In genomic region chr12:93536766-93537515, GRCh38 we compare ENCODE assay signal across 10 cellular contexts. TPM values are rescaled to one million over a fixed set of nuclear protein-coding genes. Genes with fewer than 3 reads are reported as not detected.
DNase-seq lines count a peak whose midpoint lies in the region; ATAC-seq, FAIRE-seq and TF ChIP-seq lines count a peak whose summit lies in the region.
"Had no signal": no experiment of that assay in that cellular context is flagged by ENCODE, and none has a peak within 500 bp of the region (broad histone marks: within the 10 kb centered on the region; RNA-seq: fewer than 3 reads in every experiment).

No MANE protein-coding gene starts in this region.

- intact Hi-C loops in pancreas (cut with DNase I), result no loop called here

- no peaks in the 10 kb centered on the region for H3K4me1 ChIP-seq in pancreas

- H3K4me3 ChIP-seq in pancreas, result no peak overlapping the region

- peak; percentile 61 for ATAC-seq in HG03045 (IDR thresholded peaks at IDR 0.05; ENCODE audit: unreplicated experiment)
- ATAC-seq in pancreas, result no peak

- H3K27me3 ChIP-seq in pancreas, result no peaks in the 10 kb centered on the region

- DNase-seq in Ammon's horn (ENCODE audit: low spot score), result peak; percentile 33
- peak; percentile 7 for DNase-seq in GM19239 (ENCODE audit: insufficient read length, low spot score)
- DNase-seq in cerebellum (ENCODE audit: low spot score), result peak; percentile 6
- no peak for DNase-seq in NCI-H146 (lab: John Stamatoyannopoulos, UW)
- no peak for DNase-seq in NCI-H748 (lab: John Stamatoyannopoulos, UW; ENCODE audit: unreplicated experiment)
- no peak for DNase-seq in pancreas
- no peak for DNase-seq in middle frontal gyrus (ENCODE audit: extremely low spot score, low spot score)
- DNase-seq: activated gamma-delta T cell treated with Interleukin-2 at 50 U/mL for 16 hours, C1 segment of cervical spinal cord had no signal

- H3K27ac ChIP-seq in pancreas, result no peak overlapping the region

- FAIRE-seq in GM19239 (lab: Jason Lieb, UNC) (peak; percentile 56), pancreas (lab: Jason Lieb, UNC) (no peak)

- no peaks in the 10 kb centered on the region for H3K9me3 ChIP-seq in pancreas

- 52 to 60% methylated on average over 5 of the region's 5 CpGs for WGBS in pancreas, 2 donors

- no peaks in the 10 kb centered on the region for H3K36me3 ChIP-seq in pancreas

- no peak for TF ChIP-seq CTCF in pancreas (IDR thresholded peaks at IDR 0.05)

RNA-seq across cellular contexts. Expression of gene SOCS2, which starts 35.5 kb away (rescaled TPM):
- 45.9 TPM for total RNA-seq in cerebellum
- total RNA-seq in pancreas, result 1 to 10 TPM; 3.2 to 6.1 (median 5.4) TPM
- polyA plus RNA-seq in pancreas, result 10 to 100 TPM in 1 of 2 donors, 1 to 10 TPM in 1; 9.0 to 14.8 TPM

Comparison
In these comparisons a context has a peak if more than half of its experiments do, and no peak if none do; other contexts are left out.
1. DNase-seq: peak in Ammon's horn (single experiment), GM19239 (single experiment) and cerebellum (single experiment); none in NCI-H146 (single experiment), NCI-H748 (single experiment), pancreas (0 of 6) and middle frontal gyrus (single experiment).